In the genomic region with DNA sequence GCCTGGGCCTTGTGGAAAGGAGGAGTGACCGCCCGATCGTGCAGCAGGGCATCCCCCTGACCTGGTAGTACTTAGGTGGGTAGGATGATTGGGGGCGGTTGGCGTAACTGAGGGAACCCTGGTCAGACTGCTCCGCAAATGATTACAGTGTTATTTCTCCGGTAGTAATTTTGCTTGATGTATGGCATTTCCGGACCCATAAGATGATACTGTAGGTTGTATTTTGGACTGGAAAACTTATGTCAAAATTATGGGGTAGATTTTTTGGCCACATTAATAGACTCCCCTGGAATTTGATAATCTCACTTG, we compare ENCODE assay signal across 8 cellular contexts. TPM values are rescaled to one million over a fixed set of nuclear protein-coding genes. Genes with fewer than 3 reads are reported as not detected.
DNase-seq lines count a peak whose midpoint lies in the region; ATAC-seq, FAIRE-seq and TF ChIP-seq lines count a peak whose summit lies in the region.

No MANE protein-coding gene starts in this region.

- ATAC-seq in pancreas, result no peak
- ATAC-seq in HG02970 (IDR thresholded peaks at IDR 0.05; ENCODE audit: low FRiP score, unreplicated experiment), result no peak
- ATAC-seq in GM21360 (IDR thresholded peaks at IDR 0.05; ENCODE audit: unreplicated experiment), result no peak

- H4K20me1 ChIP-seq in DOHH2 (ENCODE audit: control insufficient read depth, insufficient read depth, low read depth, low read length), result 0 out of 2 replicates have a peak, but pooled peaks cover 6% of the 10 kb centered on the region

- TF ChIP-seq CTCF in DOHH2 (IDR thresholded peaks at IDR 0.05; ENCODE audit: low read depth, low read length, poor library complexity, severe bottlenecking) (no peak), NB4 (IDR thresholded peaks at IDR 0.05; ENCODE audit: low read depth, low read length) (no peak), endothelial cell (IDR thresholded peaks at IDR 0.05; ENCODE audit: unreplicated experiment) (no peak), pancreas (IDR thresholded peaks at IDR 0.05) (no peak)

- H3K79me2 ChIP-seq in DOHH2 (ENCODE audit: control insufficient read depth, low read length), result peaks cover 52% of the 10 kb centered on the region

- no peak for TF ChIP-seq POLR2A in NB4 (IDR thresholded peaks at IDR 0.05; ENCODE audit: extremely low read depth, insufficient read length)

- peaks cover 4% of the 10 kb centered on the region; the same call in 1 of the 2 replicates for H3F3A ChIP-seq in DOHH2 (ENCODE audit: control insufficient read depth, insufficient read depth)

- DNase-seq in NB4 (ENCODE audit: low read depth) (no peak), endothelial cell (ENCODE audit: low spot score) (no peak), pancreas (no peak), NCI-H2171 (lab: John Stamatoyannopoulos, UW) (no peak), NCI-H1436 treated with DMSO at 0.1 percent for 48 hours (lab: John Stamatoyannopoulos, UW) (no peak)

- peaks cover 9% of the 10 kb centered on the region for H3K4me1 ChIP-seq in DOHH2 (ENCODE audit: control insufficient read depth, low read length)
- H3K4me1 ChIP-seq in pancreas, result peaks cover 10 to 43% (median 26%) of the 10 kb centered on the region in 3 donors

- H3K4me2 ChIP-seq in DOHH2 (ENCODE audit: low read length), result peak overlapping the region; percentile 80

- no peak overlapping the region for H3K27ac ChIP-seq in DOHH2 (ENCODE audit: low read depth, low read length)
- H3K27ac ChIP-seq in pancreas, result peak overlapping the region; percentile 91 to 99 (median 95)

- H3K9me3 ChIP-seq in DOHH2 (ENCODE audit: control insufficient read depth, insufficient read depth, low read length), result no peaks in the 10 kb centered on the region
- H3K9me3 ChIP-seq in pancreas, result no peaks in the 10 kb centered on the region

- peak overlapping the region; percentile 87 for H3K27ac Mint-ChIP-seq in endothelial cell (ENCODE audit: unreplicated experiment)

- H3K4me3 ChIP-seq in DOHH2 (ENCODE audit: low read length), result peak overlapping the region; percentile 89
- peak overlapping the region; percentile 64 for H3K4me3 ChIP-seq in NB4 (ENCODE audit: low read depth, low read length)
- H3K4me3 ChIP-seq in pancreas, result peak overlapping the region; percentile 81 to 96 (median 94)

- H3K36me3 Mint-ChIP-seq in endothelial cell (ENCODE audit: low read depth, unreplicated experiment), result no peaks in the 10 kb centered on the region

- H3K9me2 ChIP-seq in DOHH2 (replicated peaks; ENCODE audit: control insufficient read depth, low read length), result no peaks in the 10 kb centered on the region

- H3K9me3 Mint-ChIP-seq in endothelial cell (ENCODE audit: unreplicated experiment), result no peaks in the 10 kb centered on the region

- intact Hi-C loops in pancreas (cut with DNase I), result no loop called here

- no peaks in the 10 kb centered on the region; the same call in 1 of the 2 replicates for H3K36me3 ChIP-seq in DOHH2 (ENCODE audit: control insufficient read depth, low read length)
- H3K36me3 ChIP-seq in pancreas, result no peaks in the 10 kb centered on the region

- peak overlapping the region; percentile 98 for H3K4me3 Mint-ChIP-seq in endothelial cell (ENCODE audit: unreplicated experiment)

- no peak for FAIRE-seq in pancreas (lab: Jason Lieb, UNC)

- 0 to 1% methylated on average over 8 of the region's 8 CpGs for WGBS in pancreas, 2 donors

- no peaks in the 10 kb centered on the region for H3K27me3 Mint-ChIP-seq in endothelial cell (ENCODE audit: unreplicated experiment)

- H3K27me3 ChIP-seq in DOHH2 (ENCODE audit: control insufficient read depth, low read length) (no peaks in the 10 kb centered on the region), pancreas (no peaks in the 10 kb centered on the region)

- H3K4me1 Mint-ChIP-seq in endothelial cell (ENCODE audit: unreplicated experiment), result peaks cover 7% of the 10 kb centered on the region

RNA-seq across cellular contexts. Expression of gene MTMR3, which starts 0.8 kb away (rescaled TPM):
- total RNA-seq in endothelial cell (ENCODE audit: unreplicated experiment), result 39.1 TPM
- total RNA-seq in pancreas, result 10 to 100 TPM; 15.5 to 32.5 (median 21.0) TPM
- 10 to 100 TPM; 16.9 to 19.7 TPM for polyA plus RNA-seq in pancreas

RNA-seq across cellular contexts. Expression of gene ASCC2, which starts 45.7 kb away (rescaled TPM):
- total RNA-seq in endothelial cell (ENCODE audit: unreplicated experiment) (85.5 TPM), pancreas (10 to 100 TPM; 26.4 to 34.2 (median 28.7) TPM)
- polyA plus RNA-seq in pancreas, result 10 to 100 TPM; 58.6 to 66.6 TPM
